ENCODE assay signal across 15 cellular contexts in the genomic region with DNA sequence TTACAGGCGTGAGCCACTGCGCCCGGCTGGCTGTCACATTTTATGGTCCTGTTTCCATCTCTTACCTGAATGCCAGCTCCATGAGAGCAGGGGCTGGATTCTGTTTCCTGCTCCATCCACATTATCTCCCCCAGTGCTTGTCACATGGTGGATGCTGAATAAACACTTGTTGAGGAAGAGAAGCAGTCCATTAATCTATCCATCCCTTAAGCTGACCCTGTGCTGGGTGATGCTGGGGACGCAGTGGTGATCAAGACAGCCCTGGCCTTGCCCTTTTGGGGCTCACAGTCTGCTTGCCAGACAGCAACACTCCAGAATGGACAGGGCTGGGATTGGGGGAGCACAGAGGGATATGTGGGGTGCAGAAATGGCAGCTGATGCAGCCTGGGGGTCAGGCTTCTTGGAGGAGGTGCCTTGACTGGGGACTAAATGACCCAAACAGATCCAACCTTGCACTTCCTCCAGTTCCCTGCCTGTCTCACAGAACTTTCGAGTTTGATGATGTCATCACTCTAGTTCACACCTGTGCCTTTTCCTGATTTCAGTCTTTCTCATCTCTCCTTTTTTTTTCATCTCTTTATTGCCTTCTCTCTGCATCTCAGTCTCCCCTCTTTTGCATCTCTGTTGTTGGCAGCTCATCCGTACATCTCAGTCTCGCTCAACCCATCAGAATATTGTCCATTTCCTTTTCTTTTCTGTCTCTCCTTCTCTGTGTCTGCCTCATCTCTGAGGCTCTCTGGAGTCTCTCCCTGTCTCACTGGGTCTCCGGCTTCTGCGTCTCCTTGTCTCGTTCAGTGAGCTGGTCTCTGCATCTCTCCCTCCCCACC. TPM values are rescaled to one million over a fixed set of nuclear protein-coding genes. Genes with fewer than 3 reads are reported as not detected.
DNase-seq lines count a peak whose midpoint lies in the region; ATAC-seq and TF ChIP-seq lines count a peak whose summit lies in the region.
"Had no signal": no experiment of that assay in that cellular context is flagged by ENCODE, and none has a peak within 500 bp of the region (broad histone marks: within the 10 kb centered on the region; RNA-seq: fewer than 3 reads in every experiment).

No MANE protein-coding gene starts in this region.

- H3K36me3 ChIP-seq in liver (ENCODE audit: control insufficient read depth in 4 of 4, insufficient read depth in 3 of 4, low read depth in 1 of 4, low read length in 3 of 4) (no peaks in the 10 kb centered on the region), gastroesophageal sphincter (peaks cover 0 to 21% of the 10 kb centered on the region in 2 donors)

- peak overlapping the region in 1 of 2 donors; percentile 16 for H3K9ac ChIP-seq in liver (ENCODE audit: low read depth in 1 of 2, low read length in 2 of 2)

- DNase-seq in activated naive CD8-positive, alpha-beta T cell treated with anti-CD3 and anti-CD28 coated beads for 36 hours = no peak
- no peak for DNase-seq in activated naive CD8-positive, alpha-beta T cell treated with anti-CD3 and anti-CD28 coated beads, Interleukin-2, amount 50 U/mL, for 24 hours
- DNase-seq in WTC11 (ENCODE audit: low spot score) = no peak
- DNase-seq in D341Med (ENCODE audit: low spot score) = no peak
- DNase-seq in NCI-H345 (lab: John Stamatoyannopoulos, UW) = no peak
- no peak for DNase-seq in DMS79 (lab: John Stamatoyannopoulos, UW)
- DNase-seq: activated CD4-positive, alpha-beta T cell treated with anti-CD3 and anti-CD28 coated beads for 36 hours; DMS 273 treated with DMSO at 0.1 percent for 48 hours; occipital lobe; RPMI8226 had no signal

- H3K4me3 Mint-ChIP-seq in activated naive CD8-positive, alpha-beta T cell treated with anti-CD3 and anti-CD28 coated beads for 36 hours = peak overlapping the region; percentile 2
- no peak overlapping the region for H3K4me3 Mint-ChIP-seq in activated naive CD8-positive, alpha-beta T cell treated with anti-CD3 and anti-CD28 coated beads, Interleukin-2, amount 50 U/mL, for 24 hours
- peak overlapping the region; percentile 76 for H3K4me3 Mint-ChIP-seq in WTC11
- H3K4me3 Mint-ChIP-seq: activated CD4-positive, alpha-beta T cell treated with anti-CD3 and anti-CD28 coated beads for 36 hours had no signal

- peaks cover 25% of the 10 kb centered on the region for H3K4me1 Mint-ChIP-seq in activated naive CD8-positive, alpha-beta T cell treated with anti-CD3 and anti-CD28 coated beads for 36 hours
- peaks cover 37% of the 10 kb centered on the region for H3K4me1 Mint-ChIP-seq in activated naive CD8-positive, alpha-beta T cell treated with anti-CD3 and anti-CD28 coated beads, Interleukin-2, amount 50 U/mL, for 24 hours
- peaks cover 45% of the 10 kb centered on the region for H3K4me1 Mint-ChIP-seq in WTC11

- no peaks in the 10 kb centered on the region for H3K27me3 ChIP-seq in liver (ENCODE audit: control insufficient read depth in 4 of 4, insufficient read depth in 4 of 4, low read length in 3 of 4)
- H3K27me3 ChIP-seq in gastroesophageal sphincter = peaks cover 15% of the 10 kb centered on the region

- CTCF ChIA-PET in WTC11 (lab: Charles Lee) = interaction anchor here (0.5 to 8.5 kb wide), 11 partner anchors 16 to 196 kb away, joined by 3 to 212 read pairs (median 4); partner anchors contain the start of genes CCDC61, FOXA3, MYPOP and RSPH6A

- TF ChIP-seq POLR2A in gastroesophageal sphincter (IDR thresholded peaks at IDR 0.05) = no peak

- no peak for ATAC-seq in activated naive CD8-positive, alpha-beta T cell treated with anti-CD3 and anti-CD28 coated beads, Interleukin-2, amount 50 U/mL, for 24 hours
- no peak; the same call in 1 of the 2 replicates for ATAC-seq in WTC11
- ATAC-seq in gastroesophageal sphincter = no peak
- ATAC-seq: activated CD4-positive, alpha-beta T cell treated with anti-CD3 and anti-CD28 coated beads for 36 hours had no signal

- no peak overlapping the region for H3K27ac Mint-ChIP-seq in activated naive CD8-positive, alpha-beta T cell treated with anti-CD3 and anti-CD28 coated beads for 36 hours
- no peak overlapping the region for H3K27ac Mint-ChIP-seq in activated naive CD8-positive, alpha-beta T cell treated with anti-CD3 and anti-CD28 coated beads, Interleukin-2, amount 50 U/mL, for 24 hours
- peak overlapping the region; percentile 65 for H3K27ac Mint-ChIP-seq in WTC11
- H3K27ac Mint-ChIP-seq: activated CD4-positive, alpha-beta T cell treated with anti-CD3 and anti-CD28 coated beads for 36 hours had no signal

- H3K27me3 Mint-ChIP-seq in activated naive CD8-positive, alpha-beta T cell treated with anti-CD3 and anti-CD28 coated beads for 36 hours = peaks cover 10% of the 10 kb centered on the region
- peaks cover 10% of the 10 kb centered on the region for H3K27me3 Mint-ChIP-seq in activated naive CD8-positive, alpha-beta T cell treated with anti-CD3 and anti-CD28 coated beads, Interleukin-2, amount 50 U/mL, for 24 hours
- no peaks in the 10 kb centered on the region for H3K27me3 Mint-ChIP-seq in WTC11 (ENCODE audit: low read depth)

- WGBS in liver = 34% methylated on average over 10 of the region's 10 CpGs
- WGBS in gastroesophageal sphincter (ENCODE audit: low coverage in 1 of 2), 2 donors = 68 to 70% methylated on average over 6 to 7 of the region's 10 CpGs

- H3K27ac ChIP-seq in liver (ENCODE audit: low read depth in 1 of 2, low read length in 2 of 2) (peak overlapping the region; percentile 96 to 98), gastroesophageal sphincter (no peak overlapping the region)

- TF ChIP-seq EP300 in gastroesophageal sphincter (IDR thresholded peaks at IDR 0.05) = no peak

- H3K36me3 Mint-ChIP-seq in activated naive CD8-positive, alpha-beta T cell treated with anti-CD3 and anti-CD28 coated beads for 36 hours = peaks cover 3% of the 10 kb centered on the region
- peaks cover 2% of the 10 kb centered on the region for H3K36me3 Mint-ChIP-seq in activated naive CD8-positive, alpha-beta T cell treated with anti-CD3 and anti-CD28 coated beads, Interleukin-2, amount 50 U/mL, for 24 hours (ENCODE audit: low read depth)
- H3K36me3 Mint-ChIP-seq in WTC11 = no peaks in the 10 kb centered on the region

- POLR2A ChIA-PET in WTC11 (lab: Charles Lee) = interaction anchor here (1.0 to 3.0 kb wide), 3 partner anchors 17 to 112 kb away, joined by 6 to 42 read pairs (median 6); partner anchors contain the start of genes FOXA3, SIX5 and SYMPK

- peak overlapping the region in 1 of 3 donors; percentile 42 for H3K4me3 ChIP-seq in liver (ENCODE audit: low read depth in 1 of 3, low read length in 3 of 3)
- no peak overlapping the region for H3K4me3 ChIP-seq in gastroesophageal sphincter

- H3K9me3 ChIP-seq in liver (ENCODE audit: control insufficient read depth in 4 of 4, low read length in 3 of 4) = no peaks in the 10 kb centered on the region
- H3K9me3 ChIP-seq in gastroesophageal sphincter = no peaks in the 10 kb centered on the region

- H3K4me1 ChIP-seq in liver (ENCODE audit: control insufficient read depth in 4 of 4, insufficient read depth in 4 of 4, low read length in 3 of 4) = peaks cover 23 to 71% (median 44%) of the 10 kb centered on the region in 4 donors
- H3K4me1 ChIP-seq in gastroesophageal sphincter = peaks cover 0 to 53% (median 39%) of the 10 kb centered on the region in 3 donors

- TF ChIP-seq CTCF in WTC11 (IDR thresholded peaks at IDR 0.05) (no peak), liver (IDR thresholded peaks at IDR 0.05; ENCODE audit: low read depth, low read length, missing input control) (no peak), gastroesophageal sphincter (IDR thresholded peaks at IDR 0.05) (no peak)

- no peak for TF ChIP-seq RAD21 in liver (IDR thresholded peaks at IDR 0.05)

- H3K9me3 Mint-ChIP-seq in activated naive CD8-positive, alpha-beta T cell treated with anti-CD3 and anti-CD28 coated beads for 36 hours = no peaks in the 10 kb centered on the region
- no peaks in the 10 kb centered on the region for H3K9me3 Mint-ChIP-seq in activated naive CD8-positive, alpha-beta T cell treated with anti-CD3 and anti-CD28 coated beads, Interleukin-2, amount 50 U/mL, for 24 hours
- no peaks in the 10 kb centered on the region for H3K9me3 Mint-ChIP-seq in WTC11

TF ChIP-seq in WTC11, 78 proteins besides CTCF, POLR2A, EP300 and RAD21 (continues in another document):
- TF ChIP-seq ZNF423 (CRISPR knock-in tag; IDR thresholded peaks at IDR 0.05) (no peak), NR1H2 (CRISPR knock-in tag; IDR thresholded peaks at IDR 0.05) (no peak)

RNA-seq across cellular contexts. Expression of gene IRF2BP1, which starts 4.6 kb away (rescaled TPM):
- total RNA-seq in activated naive CD8-positive, alpha-beta T cell treated with anti-CD3 and anti-CD28 coated beads for 36 hours = 10 to 100 TPM; 18.5 to 19.5 TPM
- total RNA-seq in WTC11 (2021) (29.8 to 32.3 TPM (median 30.3 TPM) in 3 replicates), liver (10 to 100 TPM; 16.5 to 16.8 TPM), gastroesophageal sphincter (10 to 100 TPM; 25.2 to 53.3 (median 36.2) TPM)
- 10 to 100 TPM in 1 of 2 donors, 1 to 10 TPM in 1; 4.9 to 16.3 TPM for polyA plus RNA-seq in liver

RNA-seq across cellular contexts. Expression of gene FOXA3, which starts 17.2 kb away (rescaled TPM):
- total RNA-seq in activated naive CD8-positive, alpha-beta T cell treated with anti-CD3 and anti-CD28 coated beads for 36 hours = under 1 TPM; 0.28 to 0.39 TPM
- 20.7 to 24.6 TPM (median 24.2 TPM) in 3 replicates for total RNA-seq in WTC11 (2021)
- total RNA-seq in liver = 10 to 100 TPM; 12.3 to 30.8 TPM
- polyA plus RNA-seq in liver = 10 to 100 TPM; 11.5 to 37.1 TPM
- under 1 TPM in 1 of 4 donors, not detected in 3; 0.42 TPM for total RNA-seq in gastroesophageal sphincter
- total RNA-seq: NCI-H460; occipital lobe; T-helper 2 cell treated with Interferon-gamma antibody and Interleukin-4, amounts not matched to agents 100 ng/mL and 5 ng/mL, for 36 hours had no signal

RNA-seq across cellular contexts. Expression of gene SYMPK, which starts 18.3 kb away (rescaled TPM):
- total RNA-seq in activated naive CD8-positive, alpha-beta T cell treated with anti-CD3 and anti-CD28 coated beads for 36 hours = 100 to 1,000 TPM; 104 to 109 TPM
- 105 to 111 TPM (median 106 TPM) in 3 replicates for total RNA-seq in WTC11 (2021)
- total RNA-seq in liver = 10 to 100 TPM; 22.2 to 26.1 TPM
- 10 to 100 TPM in 1 of 2 donors, 1 to 10 TPM in 1; 5.5 to 26.0 TPM for polyA plus RNA-seq in liver
- total RNA-seq in gastroesophageal sphincter = 10 to 100 TPM; 25.5 to 35.6 (median 30.8) TPM

RNA-seq across cellular contexts. Expression of gene MYPOP, which starts 21.1 kb away (rescaled TPM):
- 1 to 10 TPM; 3.9 TPM for total RNA-seq in activated naive CD8-positive, alpha-beta T cell treated with anti-CD3 and anti-CD28 coated beads for 36 hours
- total RNA-seq in WTC11 (2021) = 13.6 to 15.1 TPM (median 14.8 TPM) in 3 replicates
- 1 to 10 TPM in 1 of 2 donors, under 1 TPM in 1; 0.70 to 1.8 TPM for total RNA-seq in liver
- 1 to 10 TPM in 1 of 2 donors, under 1 TPM in 1; 0.90 to 3.0 TPM for polyA plus RNA-seq in liver
- 1 to 10 TPM; 1.3 to 4.6 (median 2.8) TPM for total RNA-seq in gastroesophageal sphincter

RNA-seq across cellular contexts. Expression of gene NANOS2, which starts 33.3 kb away (rescaled TPM):
- total RNA-seq in activated naive CD8-positive, alpha-beta T cell treated with anti-CD3 and anti-CD28 coated beads for 36 hours = not detected
- total RNA-seq in WTC11 (2021) (0.13 to 0.18 TPM in 2 of 3 replicates, not detected in the other), liver (not detected), gastroesophageal sphincter (not detected)
- not detected for polyA plus RNA-seq in liver
- total RNA-seq: activated CD4-positive, alpha-beta T cell treated with anti-CD3 and anti-CD28 coated beads for 36 hours; lung microvascular endothelial cell; NCI-H460; occipital lobe; T-helper 2 cell treated with Interferon-gamma antibody and Interleukin-4, amounts not matched to agents 100 ng/mL and 5 ng/mL, for 36 hours had no signal

Comparison
In these comparisons a context has a peak if more than half of its experiments do, and no peak if none do; other contexts are left out.
1. H3K27ac ChIP-seq: peak in liver (2 of 2); none in gastroesophageal sphincter (0 of 4).
2. RNA of gene FOXA3, which starts 17.2 kb away (total RNA-seq): 12.3 to 30.8 TPM in liver and 20.7 to 24.6 TPM in WTC11; 0.28 to 0.39 TPM in activated naive CD8-positive, alpha-beta T cell treated with anti-CD3 and anti-CD28 coated beads for 36 hours and 0.42 TPM in gastroesophageal sphincter; every median in the first group is over 4 times any median in the second.